In the genomic region with DNA sequence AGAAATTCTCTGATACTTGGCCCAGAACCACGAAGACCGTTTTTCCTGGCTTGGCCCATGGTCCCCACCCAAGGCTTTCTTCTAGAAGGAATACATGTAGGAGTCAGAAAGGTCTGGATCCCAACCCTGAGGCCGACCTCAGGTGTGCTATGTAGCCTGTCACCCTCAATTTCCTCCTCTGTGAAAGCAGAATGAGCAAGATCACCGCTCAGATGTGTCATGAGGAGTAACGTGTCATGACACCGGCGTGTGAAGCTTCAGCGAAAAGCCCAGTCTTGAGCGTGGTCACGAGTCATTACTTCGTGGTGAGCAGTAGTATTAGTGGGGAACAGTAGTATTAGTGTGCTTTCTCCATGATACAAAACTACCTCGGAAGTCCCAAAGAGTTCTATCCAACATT, we compare ENCODE assay signal across 9 cellular contexts.
DNase-seq lines count a peak whose midpoint lies in the region; ATAC-seq and TF ChIP-seq lines count a peak whose summit lies in the region.
"Had no signal": no experiment of that assay in that cellular context is flagged by ENCODE, and none has a peak within 500 bp of the region (broad histone marks: within the 10 kb centered on the region; RNA-seq: fewer than 3 reads in every experiment).

No MANE protein-coding gene starts in this region.

- no peak overlapping the region for H3K4me3 Mint-ChIP-seq in osteocyte (ENCODE audit: unreplicated experiment)

- no peak for TF ChIP-seq CTCF in osteocyte (IDR thresholded peaks at IDR 0.05)

- peaks cover 12% of the 10 kb centered on the region for H3K36me3 Mint-ChIP-seq in osteocyte (ENCODE audit: unreplicated experiment)

- no peaks in the 10 kb centered on the region for H3K9me3 Mint-ChIP-seq in osteocyte (ENCODE audit: unreplicated experiment)

- intact Hi-C loops in left cardiac atrium (cut with DNase I) = loop anchor here (5.0 to 10.0 kb wide), 3 partner anchors 139 to 549 kb away; no protein-coding TSS in a partner anchor

- H3K4me1 Mint-ChIP-seq in osteocyte (ENCODE audit: unreplicated experiment) = peaks cover 5% of the 10 kb centered on the region

- no peaks in the 10 kb centered on the region for H3K27me3 Mint-ChIP-seq in osteocyte (ENCODE audit: unreplicated experiment)

- H3K27ac Mint-ChIP-seq in osteocyte (ENCODE audit: unreplicated experiment) = no peak overlapping the region

- peak; percentile 35 for ATAC-seq in GM19043 (IDR thresholded peaks at IDR 0.05; ENCODE audit: low read depth, unreplicated experiment)
- ATAC-seq in HG03378 (IDR thresholded peaks at IDR 0.05; ENCODE audit: unreplicated experiment) = peak; percentile 33
- ATAC-seq in left cardiac atrium = no peak

- DNase-seq in AG08396 (ENCODE audit: low spot score) = peak; percentile 27
- peak; percentile 31 for DNase-seq in foreskin melanocyte
- no peak for DNase-seq in osteocyte (ENCODE audit: extremely low spot score, unreplicated experiment)
- no peak for DNase-seq in left cardiac atrium
- no peak for DNase-seq in NCI-H69 (lab: John Stamatoyannopoulos, UW)
- DNase-seq in GM19240 (ENCODE audit: insufficient read length, low spot score) = no peak
- DNase-seq: tibial artery had no signal

Comparison
In these comparisons a context has a peak if more than half of its experiments do, and no peak if none do; other contexts are left out.
1. DNase-seq: peak in AG08396 (single experiment) and foreskin melanocyte (single experiment); none in osteocyte (single experiment), left cardiac atrium (single experiment), NCI-H69 (single experiment) and GM19240 (single experiment).
2. ATAC-seq: peak in GM19043 (single experiment) and HG03378 (single experiment); none in left cardiac atrium (0 of 2).